In genomic region chr15:84992157-84992940, GRCh38 we compare ENCODE assay signal across 8 cellular contexts. TPM values are rescaled to one million over a fixed set of nuclear protein-coding genes. Genes with fewer than 3 reads are reported as not detected.
DNase-seq lines count a peak whose midpoint lies in the region; ATAC-seq, FAIRE-seq and TF ChIP-seq lines count a peak whose summit lies in the region.

No MANE protein-coding gene starts in this region.

- H3K18ac ChIP-seq in neuronal stem cell (ENCODE audit: low read length), result no peak overlapping the region

- H3K79me1 ChIP-seq in neuronal stem cell (ENCODE audit: low read depth, low read length), result no peaks in the 10 kb centered on the region

- H2BK120ac ChIP-seq in neuronal stem cell (ENCODE audit: low read depth, low read length), result no peak overlapping the region

- no peaks in the 10 kb centered on the region for H3K9me1 ChIP-seq in K562 (ENCODE audit: control insufficient read depth, insufficient read depth, low read length)

- H3K23ac ChIP-seq in neuronal stem cell (ENCODE audit: low read depth, low read length, poor library complexity), result no peak overlapping the region

- no peak overlapping the region for H4K8ac ChIP-seq in neuronal stem cell (ENCODE audit: low read depth, low read length)

- ATAC-seq in K562, result peak; percentile 80
- ATAC-seq in pancreas, result peak; percentile 46 to 90 (median 82)
- no peak for ATAC-seq in GM19397 (IDR thresholded peaks at IDR 0.05; ENCODE audit: unreplicated experiment)

- H3K4me2 ChIP-seq in BLaER1, result peak overlapping the region; percentile 47
- H3K4me2 ChIP-seq in K562 (ENCODE audit: insufficient read depth, low read length), result no peak overlapping the region
- no peak overlapping the region for H3K4me2 ChIP-seq in neuronal stem cell (ENCODE audit: insufficient read depth, low read length, poor library complexity, severe bottlenecking)

- TF ChIP-seq CTCF in K562 (IDR thresholded peaks at IDR 0.05 in 2 of 3, conservative IDR thresholded peaks at IDR 0.05 in 1 of 3; ENCODE audit: insufficient read depth in 2 of 3, low read depth in 1 of 3, low read length in 3 of 3) (no peak), pancreas (IDR thresholded peaks at IDR 0.05) (no peak)

- peaks cover 83% of the 10 kb centered on the region for H3K79me2 ChIP-seq in K562 (ENCODE audit: control insufficient read depth, insufficient read depth, low read length)

- 23% methylated on average over 4 of the region's 4 CpGs for WGBS in K562 (ENCODE audit: insufficient coverage, low coverage, missing lambda C conversion rate)
- WGBS in pancreas, 2 donors, result 82 to 85% methylated on average over 4 of the region's 4 CpGs
- no CpG with 5 or more reads among the region's 4 CpGs for WGBS in neuronal stem cell (ENCODE audit: extremely low coverage in 2 of 2, insufficient read length in 2 of 2, insufficient replicate concordance in 1 of 2), 2 donors

- no peak overlapping the region for H3K4ac ChIP-seq in neuronal stem cell (ENCODE audit: low read length)

- peak; percentile 62 for DNase-seq in MV-4-11 (lab: John Stamatoyannopoulos, UW)
- peak in 2 of 4 experiments; percentile 42 to 53 for DNase-seq in K562 (ENCODE audit: extremely low read depth in 1 of 4, low spot score in 3 of 4)
- no peak for DNase-seq in pancreas
- no peak for DNase-seq in neuronal stem cell (ENCODE audit: low spot score)
- DNase-seq in NCI-H1417 treated with DMSO at 0.1 percent for 48 hours (lab: John Stamatoyannopoulos, UW), result no peak
- no peak for DNase-seq in Ammon's horn (ENCODE audit: low spot score)

- peaks cover 55% of the 10 kb centered on the region for H3K4me1 ChIP-seq in BLaER1
- peaks cover 0 to 10% of the 10 kb centered on the region in 2 experiments; a peak in 3 of 5 replicates for H3K4me1 ChIP-seq in K562 (replicated peaks in 1 of 2; ENCODE audit: control insufficient read depth in 2 of 2, insufficient read depth in 2 of 2, low read length in 2 of 2)
- peaks cover 0 to 9% (median 0%) of the 10 kb centered on the region in 3 donors for H3K4me1 ChIP-seq in pancreas
- H3K4me1 ChIP-seq in neuronal stem cell (ENCODE audit: control insufficient read depth in 2 of 2, insufficient read depth in 1 of 2, low read depth in 1 of 2, low read length in 2 of 2), result no peaks in the 10 kb centered on the region

- in situ Hi-C loops in K562 (cut with MboI), result no loop called here

- H3K9me3 ChIP-seq in BLaER1 (no peaks in the 10 kb centered on the region), K562 (replicated peaks; ENCODE audit: control insufficient read depth, insufficient read depth, low read depth, low read length) (no peaks in the 10 kb centered on the region), pancreas (no peaks in the 10 kb centered on the region), neuronal stem cell (replicated peaks in 1 of 2; ENCODE audit: control insufficient read depth in 2 of 2, insufficient read depth in 1 of 2, low read depth in 1 of 2, low read length in 2 of 2) (no peaks in the 10 kb centered on the region)

- H2AFZ ChIP-seq in K562 (ENCODE audit: low read depth, low read length), result no peak overlapping the region
- no peak overlapping the region for H2AFZ ChIP-seq in neuronal stem cell (ENCODE audit: low read length)

- no peak overlapping the region for H3K14ac ChIP-seq in neuronal stem cell (ENCODE audit: low read length)

- no peak for TF ChIP-seq RAD21 in K562 (CRISPR knock-in tag; conservative IDR thresholded peaks at IDR 0.05 in 1 of 2, IDR thresholded peaks at IDR 0.05 in 1 of 2)

- H3K9ac ChIP-seq in BLaER1 (no peak overlapping the region), K562 (ENCODE audit: insufficient read depth in 1 of 2, low read depth in 2 of 2, low read length in 2 of 2) (no peak overlapping the region), neuronal stem cell (ENCODE audit: low read depth, low read length, poor library complexity) (no peak overlapping the region)

- H2BK15ac ChIP-seq in neuronal stem cell (ENCODE audit: low read length), result no peak overlapping the region

- no peak for TF ChIP-seq EP300 in K562 (IDR thresholded peaks at IDR 0.05; ENCODE audit: low read length)

- no peak for TF ChIP-seq POLR2A in K562 (conservative IDR thresholded peaks at IDR 0.05)

- H4K91ac ChIP-seq in neuronal stem cell (ENCODE audit: low read depth, low read length, poor library complexity), result no peak overlapping the region

- intact Hi-C loops in K562 (cut with micrococcal nuclease), result no loop called here
- intact Hi-C loops in pancreas (cut with DNase I), result no loop called here

- no peak overlapping the region for H2AK5ac ChIP-seq in neuronal stem cell (ENCODE audit: low read depth, low read length)

- H3K36me3 ChIP-seq in BLaER1, result no peaks in the 10 kb centered on the region
- H3K36me3 ChIP-seq in K562 (ENCODE audit: control insufficient read depth, insufficient read depth, low read length), result 0 out of 3 replicates have a peak, but pooled peaks cover 8% of the 10 kb centered on the region
- no peaks in the 10 kb centered on the region for H3K36me3 ChIP-seq in pancreas
- H3K36me3 ChIP-seq in neuronal stem cell (replicated peaks in 1 of 2; ENCODE audit: control insufficient read depth in 2 of 2, insufficient read depth in 2 of 2, low read length in 2 of 2), result no peaks in the 10 kb centered on the region

- no peak overlapping the region for H2BK12ac ChIP-seq in neuronal stem cell (ENCODE audit: low read length)

- CTCF ChIA-PET in K562 (lab: Yijun Ruan, JAX; ENCODE audit: low intra/inter-chr PET ratio), result no interaction called here

- FAIRE-seq in K562 (lab: Jason Lieb, UNC) (peak; percentile 81), pancreas (lab: Jason Lieb, UNC) (no peak)

- BruUV-seq in K562 (replicated peaks; lab: Mats Ljungman, UMichigan), result no TSS peak

- POLR2A ChIA-PET in K562 (lab: Yijun Ruan, JAX), result interaction anchor here (1.6 to 2.2 kb wide), 4 partner anchors 9 to 15 kb away, joined by 4 to 8 read pairs (median 4); partner anchors contain the start of gene PDE8A

- H3K27me3 ChIP-seq in BLaER1, result no peaks in the 10 kb centered on the region
- H3K27me3 ChIP-seq in K562 (ENCODE audit: control insufficient read depth in 2 of 2, insufficient read depth in 2 of 2, low read length in 2 of 2), result no peaks in the 10 kb centered on the region
- no peaks in the 10 kb centered on the region for H3K27me3 ChIP-seq in pancreas
- H3K27me3 ChIP-seq in neuronal stem cell (ENCODE audit: control insufficient read depth in 3 of 3, insufficient read depth in 3 of 3, low read depth in 1 of 3, low read length in 3 of 3), result no peaks in the 10 kb centered on the region

- no peak overlapping the region for H3K27ac ChIP-seq in BLaER1
- no peak overlapping the region for H3K27ac ChIP-seq in K562 (ENCODE audit: extremely low read depth, low read depth, low read length)
- peak overlapping the region in 1 of 4 donors; percentile 15 for H3K27ac ChIP-seq in pancreas
- no peak overlapping the region for H3K27ac ChIP-seq in neuronal stem cell (replicated peaks; ENCODE audit: low read length)

- H2BK5ac ChIP-seq in neuronal stem cell (ENCODE audit: low read length), result no peak overlapping the region

- no peaks in the 10 kb centered on the region; the same call in 1 of the 2 replicates for H4K20me1 ChIP-seq in BLaER1
- H4K20me1 ChIP-seq in K562 (replicated peaks; ENCODE audit: control insufficient read depth, insufficient read depth, low read length), result peaks cover 11% of the 10 kb centered on the region; the same call in 1 of the 2 replicates

- H3K4me3 ChIP-seq in BLaER1 (no peak overlapping the region), K562 (no peak overlapping the region), pancreas (no peak overlapping the region), neuronal stem cell (ENCODE audit: low read length in 2 of 2) (no peak overlapping the region)

TF ChIP-seq in K562, 482 proteins besides CTCF, POLR2A, EP300 and RAD21 (continues in another document):
- TF ChIP-seq HIVEP1 (CRISPR knock-in tag; IDR thresholded peaks at IDR 0.05) (no peak), SMARCE1 (IDR thresholded peaks at IDR 0.05) (peak; percentile 73), HDAC3 (IDR thresholded peaks at IDR 0.05; ENCODE audit: borderline replicate concordance, partially characterized antibody) (no peak)

RNA-seq across cellular contexts. Expression of gene PDE8A, which starts 10.7 kb away (rescaled TPM):
- 146 and 283 TPM in 2 replicates for total RNA-seq in K562 (2011; cell fraction: chromatin; rRNA removed; ENCODE audit: low replicate concordance)
- 42.5 and 64.0 TPM in 2 replicates for total RNA-seq in K562 (2011; cell fraction: nucleolus; rRNA removed)
- total RNA-seq in K562 (2011; cell fraction: nucleoplasm; rRNA removed), result 102 and 103 TPM in 2 replicates
- 16.8 and 17.6 TPM in 2 replicates for total RNA-seq in K562 (2014; rRNA removed)
- total RNA-seq in K562 (2014; rRNA removed; fragmentation: Illumina TruSeq; extraction: Trizol), result 20.5 and 25.5 TPM in 2 replicates
- 19.8 and 22.3 TPM in 2 replicates for total RNA-seq in K562 (2015; rRNA removed; fragmentation: Illumina TruSeq; extraction: Trizol)
- 19.8 and 20.9 TPM in 2 replicates for total RNA-seq in K562 (2021)
- 37.1 and 40.3 TPM in 2 replicates for polyA plus RNA-seq in K562 (2011; rRNA removed)
- polyA plus RNA-seq in K562 (2011; cell fraction: cytosol; rRNA removed), result 11.1 and 16.1 TPM in 2 replicates
- 76.0 and 83.4 TPM in 2 replicates for polyA plus RNA-seq in K562 (2011; cell fraction: nucleus; rRNA removed)
- 11.8 and 13.9 TPM in 2 replicates for polyA plus RNA-seq in K562 (2012)
- 23.7 and 26.4 TPM in 2 replicates for polyA plus RNA-seq in K562 (2014; fragmentation: Illumina TruSeq; extraction: Trizol)
- polyA plus RNA-seq in K562 (2014; fragmentation: Nextera tagmentation; extraction: Ambion mirVana), result 1 to 10 TPM; 5.9 to 7.9 TPM
- polyA plus RNA-seq in K562 (2014; rRNA removed), result 21.0 and 24.4 TPM in 2 replicates
- polyA minus RNA-seq in K562 (2011; rRNA and poly(A)+ RNA removed), result 52.2 and 52.6 TPM in 2 replicates
- polyA minus RNA-seq in K562 (2011; cell fraction: cytosol; rRNA and poly(A)+ RNA removed), result 11.0 and 19.1 TPM in 2 replicates
- polyA minus RNA-seq in K562 (2011; cell fraction: nucleus; rRNA and poly(A)+ RNA removed), result 34.6 and 64.8 TPM in 2 replicates
- total RNA-seq in pancreas, result 10 to 100 TPM; 14.7 to 27.6 (median 19.2) TPM
- 10 to 100 TPM; 20.1 to 31.3 TPM for polyA plus RNA-seq in pancreas
- 2.8 TPM for polyA plus RNA-seq in neuronal stem cell (2013, experiment 1 of 2)
- polyA plus RNA-seq in neuronal stem cell (2013, experiment 2 of 2), result 3.8 TPM
